8 cellular contexts compared by ENCODE assay signal in genomic region chr3:194487289-194488006, GRCh38. TPM values are rescaled to one million over a fixed set of nuclear protein-coding genes. Genes with fewer than 3 reads are reported as not detected.
DNase-seq lines count a peak whose midpoint lies in the region; ATAC-seq, FAIRE-seq and TF ChIP-seq lines count a peak whose summit lies in the region.

No MANE protein-coding gene starts in this region.

- no peaks in the 10 kb centered on the region for H3K9me3 Mint-ChIP-seq in CD8-positive, alpha-beta memory T cell
- no peaks in the 10 kb centered on the region for H3K9me3 Mint-ChIP-seq in T-helper 2 cell treated with Interferon-gamma antibody and Interleukin-4, amounts not matched to agents 5 μg/mL and 100 μg/mL, for 36 hours

- peak; percentile 36 for ATAC-seq in GM19455 (IDR thresholded peaks at IDR 0.05; ENCODE audit: unreplicated experiment)

- no peaks in the 10 kb centered on the region for H3K9me3 ChIP-seq in CD8-positive, alpha-beta memory T cell (ENCODE audit: low read length)
- H3K9me3 ChIP-seq in kidney (ENCODE audit: control insufficient read depth in 1 of 2, low read length in 2 of 2), result no peaks in the 10 kb centered on the region

- no peak for TF ChIP-seq CTCF in HL-60 (IDR thresholded peaks at IDR 0.05; ENCODE audit: insufficient read depth, low read length)
- no peak for TF ChIP-seq CTCF in bronchial epithelial cell (IDR thresholded peaks at IDR 0.05; ENCODE audit: insufficient read depth, low read length, severe bottlenecking)
- TF ChIP-seq CTCF in kidney (IDR thresholded peaks at IDR 0.05; ENCODE audit: borderline replicate concordance, extremely low read depth, insufficient read depth), result no peak

- CTCF ChIA-PET in CD8-positive, alpha-beta memory T cell (lab: Charles Lee), result interaction anchor here (1.2 to 1.3 kb wide), 2 partner anchors 15 to 107 kb away, joined by 3 to 4 read pairs; no protein-coding TSS in a partner anchor

- peaks cover 31 to 49% (median 41%) of the 10 kb centered on the region in 3 donors for H3K4me1 Mint-ChIP-seq in CD8-positive, alpha-beta memory T cell
- H3K4me1 Mint-ChIP-seq in T-helper 2 cell treated with Interferon-gamma antibody and Interleukin-4, amounts not matched to agents 5 μg/mL and 100 μg/mL, for 36 hours (ENCODE audit: low read depth), result peaks cover 47% of the 10 kb centered on the region

- peaks cover 27% of the 10 kb centered on the region for H3K4me1 ChIP-seq in CD8-positive, alpha-beta memory T cell (ENCODE audit: insufficient read depth, low read length)
- H3K4me1 ChIP-seq in kidney (ENCODE audit: control insufficient read depth in 1 of 2, insufficient read depth in 1 of 2, low read depth in 1 of 2, low read length in 2 of 2), result peaks cover 2 to 4% of the 10 kb centered on the region in 2 donors

- intact Hi-C loops in kidney (cut with DNase I), result no loop called here

- POLR2A ChIA-PET in CD8-positive, alpha-beta memory T cell (lab: Charles Lee), result interaction anchor here (1.0 kb wide), 1 partner anchor 96 kb away, joined by 7 read pairs; no protein-coding TSS in a partner anchor

- peaks cover 0 to 1% of the 10 kb centered on the region in 2 donors for H3K27me3 Mint-ChIP-seq in CD8-positive, alpha-beta memory T cell
- no peaks in the 10 kb centered on the region for H3K27me3 Mint-ChIP-seq in T-helper 2 cell treated with Interferon-gamma antibody and Interleukin-4, amounts not matched to agents 5 μg/mL and 100 μg/mL, for 36 hours (ENCODE audit: low read depth)

- H3K27ac Mint-ChIP-seq in CD8-positive, alpha-beta memory T cell, result peak overlapping the region; percentile 66 to 98 (median 92)
- peak overlapping the region; percentile 80 for H3K27ac Mint-ChIP-seq in T-helper 2 cell treated with Interferon-gamma antibody and Interleukin-4, amounts not matched to agents 5 μg/mL and 100 μg/mL, for 36 hours

- H3K4me3 Mint-ChIP-seq in CD8-positive, alpha-beta memory T cell, result peak overlapping the region; percentile 83 to 96 (median 93)
- peak overlapping the region; percentile 76 for H3K4me3 Mint-ChIP-seq in T-helper 2 cell treated with Interferon-gamma antibody and Interleukin-4, amounts not matched to agents 5 μg/mL and 100 μg/mL, for 36 hours

- peak in 4 of 5 donors; percentile 6 to 59 (median 18) for DNase-seq in CD8-positive, alpha-beta memory T cell
- peak in 1 of 2 experiments; percentile 72 for DNase-seq in HL-60 (ENCODE audit: low read depth in 1 of 2, low spot score in 1 of 2)
- peak; percentile 63 for DNase-seq in T-helper 2 cell treated with Interferon-gamma antibody and Interleukin-4, amounts not matched to agents 5 μg/mL and 100 μg/mL, for 36 hours (ENCODE audit: low spot score)
- no peak for DNase-seq in bronchial epithelial cell (ENCODE audit: low read depth)
- DNase-seq in kidney, result peak; percentile 83
- peak; percentile 9 for DNase-seq in stimulated activated CD4-positive, alpha-beta T cell treated with anti-CD3 and anti-CD28 coated beads, Interleukin-2, amount 100 ng/mL, for 4 hours (ENCODE audit: low read depth)
- DNase-seq in NCI-H2171 treated with DMSO at 0.1 percent for 48 hours (lab: John Stamatoyannopoulos, UW), result no peak

- FAIRE-seq in bronchial epithelial cell (lab: Jason Lieb, UNC) (no peak), kidney (lab: Jason Lieb, UNC) (no peak)

- H3K27me3 ChIP-seq in CD8-positive, alpha-beta memory T cell (ENCODE audit: insufficient read depth, low read length, poor library complexity, severe bottlenecking), result no peaks in the 10 kb centered on the region
- H3K27me3 ChIP-seq in HL-60 (ENCODE audit: insufficient read depth, poor library complexity, severe bottlenecking), result no peaks in the 10 kb centered on the region
- no peaks in the 10 kb centered on the region for H3K27me3 ChIP-seq in bronchial epithelial cell (ENCODE audit: control insufficient read depth, insufficient read depth, low read length)

- peak overlapping the region; percentile 71 for H3K27ac ChIP-seq in CD8-positive, alpha-beta memory T cell (ENCODE audit: low read depth, low read length)
- H3K27ac ChIP-seq in HL-60 (replicated peaks) (peak overlapping the region; percentile 95), kidney (ENCODE audit: low read depth in 2 of 2, low read length in 2 of 2) (peak overlapping the region; percentile 65 to 86)

- H3K9ac ChIP-seq in kidney (ENCODE audit: low read length in 2 of 2), result peak overlapping the region; percentile 72 to 80

- H3K4me3 ChIP-seq in CD8-positive, alpha-beta memory T cell (ENCODE audit: low read length), result peak overlapping the region; percentile 81
- H3K4me3 ChIP-seq in HL-60 (replicated peaks; ENCODE audit: insufficient read depth, low read length) (peak overlapping the region; percentile 78), bronchial epithelial cell (ENCODE audit: low read depth, low read length) (peak overlapping the region; percentile 77), kidney (ENCODE audit: low read length in 2 of 2) (peak overlapping the region; percentile 94 to 95)

- peaks cover 0 to 18% (median 4%) of the 10 kb centered on the region in 3 donors for H3K36me3 Mint-ChIP-seq in CD8-positive, alpha-beta memory T cell
- H3K36me3 Mint-ChIP-seq in T-helper 2 cell treated with Interferon-gamma antibody and Interleukin-4, amounts not matched to agents 5 μg/mL and 100 μg/mL, for 36 hours (ENCODE audit: low read depth), result peaks cover 32% of the 10 kb centered on the region

- H3K36me3 ChIP-seq in CD8-positive, alpha-beta memory T cell (ENCODE audit: insufficient read depth, low read length), result no peaks in the 10 kb centered on the region
- H3K36me3 ChIP-seq in bronchial epithelial cell (ENCODE audit: control insufficient read depth, insufficient read depth, low read length) (peaks cover 1% of the 10 kb centered on the region), kidney (ENCODE audit: control insufficient read depth in 1 of 2, insufficient read depth in 2 of 2, low read length in 2 of 2) (no peaks in the 10 kb centered on the region)

RNA-seq across cellular contexts. Expression of gene ATP13A3, which starts 0.6 kb away (rescaled TPM):
- total RNA-seq in CD8-positive, alpha-beta memory T cell, result 100 to 1,000 TPM; 144 to 165 TPM
- 10.5 TPM for polyA plus RNA-seq in CD8-positive, alpha-beta memory T cell
- total RNA-seq in bronchial epithelial cell (153 and 171 TPM in 2 replicates), kidney (103 TPM)
- 15.3 TPM for polyA plus RNA-seq in kidney (ENCODE audit: insufficient read depth, low read depth, low replicate concordance)

Comparison
In these comparisons a context has a peak if more than half of its experiments do, and no peak if none do; other contexts are left out.
1. DNase-seq: peak in CD8-positive, alpha-beta memory T cell (4 of 5), T-helper 2 cell treated with Interferon-gamma antibody and Interleukin-4, amounts not matched to agents 5 μg/mL and 100 μg/mL, for 36 hours (single experiment), kidney (single experiment) and stimulated activated CD4-positive, alpha-beta T cell treated with anti-CD3 and anti-CD28 coated beads, Interleukin-2, amount 100 ng/mL, for 4 hours (single experiment); none in bronchial epithelial cell (single experiment) and NCI-H2171 treated with DMSO at 0.1 percent for 48 hours (single experiment).
2. Peak in every context shown above with its lines, with median percentiles within 50 percentile points of each other: H3K27ac ChIP-seq and H3K4me3 ChIP-seq.